Comparison of ENCODE assay signal across 9 cellular contexts in the genomic region with DNA sequence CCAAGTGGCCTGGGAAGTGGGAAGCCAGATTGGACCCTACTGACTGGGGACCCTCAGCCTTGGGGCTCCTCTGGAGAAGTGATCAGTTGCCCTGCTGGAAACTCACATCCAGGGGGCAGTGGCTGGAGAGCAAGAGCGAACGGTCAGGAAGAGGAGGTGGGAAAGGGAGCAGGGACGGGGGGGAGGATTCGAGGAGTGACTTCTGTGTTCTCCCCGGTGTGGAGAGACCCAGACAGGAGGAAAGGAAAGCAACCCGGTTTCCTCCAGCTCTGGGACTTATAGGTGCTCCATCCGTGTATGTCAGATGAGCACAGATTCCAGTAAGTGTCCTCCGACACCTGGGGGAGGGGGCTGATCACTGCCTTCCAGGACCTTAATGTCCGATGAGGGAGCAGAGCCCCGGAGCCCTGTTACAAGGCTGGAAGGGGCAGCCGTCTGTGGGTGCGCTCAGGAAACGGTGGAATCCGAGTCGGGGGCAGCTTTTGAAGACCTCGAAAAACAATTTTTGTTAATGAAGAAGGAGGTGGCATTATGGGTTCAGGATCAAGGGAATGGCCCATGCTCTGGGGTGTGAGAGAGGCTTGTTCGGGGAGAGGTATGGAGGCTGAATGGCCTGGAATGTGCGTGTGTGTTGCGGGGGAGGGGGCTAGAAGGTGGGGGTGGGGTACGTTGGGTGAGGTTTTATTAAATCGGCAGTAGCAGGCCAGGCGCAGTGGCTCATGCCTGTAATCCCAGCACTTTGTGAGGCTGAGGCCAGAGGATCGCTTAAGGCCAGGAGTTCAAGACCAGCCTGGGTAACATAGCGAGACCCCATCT. TPM values are rescaled to one million over a fixed set of nuclear protein-coding genes. Genes with fewer than 3 reads are reported as not detected.
A peak's percentile ranks its signal among the peaks of the same experiment; 100 is the strongest.
DNase-seq lines count a peak whose midpoint lies in the region; ATAC-seq, FAIRE-seq and TF ChIP-seq lines count a peak whose summit lies in the region.
"Had no signal": no experiment of that assay in that cellular context is flagged by ENCODE, and none has a peak within 500 bp of the region (broad histone marks: within the 10 kb centered on the region; RNA-seq: fewer than 3 reads in every experiment).

No MANE protein-coding gene starts in this region.

- H3K27me3 ChIP-seq in esophagus squamous epithelium (peaks cover 0 to 65% (median 11%) of the 10 kb centered on the region in 4 donors), ovary (no peaks in the 10 kb centered on the region), small intestine (ENCODE audit: control insufficient read depth in 2 of 2, insufficient read depth in 2 of 2, low read length in 2 of 2) (peaks cover 17 to 41% of the 10 kb centered on the region in 2 donors)
- H3K27me3 ChIP-seq in effector memory CD4-positive, alpha-beta T cell (replicated peaks; ENCODE audit: control insufficient read depth, insufficient read depth, low read length, poor library complexity, severe bottlenecking) = peaks cover 27% of the 10 kb centered on the region

- no peak for TF ChIP-seq EP300 in ovary (IDR thresholded peaks at IDR 0.05)

- FAIRE-seq in H54 (lab: Jason Lieb, UNC) (no peak), small intestine (lab: Jason Lieb, UNC) (no peak)

- TF ChIP-seq POLR2A in esophagus squamous epithelium (IDR thresholded peaks at IDR 0.05) = no peak
- no peak for TF ChIP-seq POLR2A in ovary (IDR thresholded peaks at IDR 0.05)
- no peak for TF ChIP-seq POLR2A in H54 (IDR thresholded peaks at IDR 0.05; ENCODE audit: low read depth, low read length)

- H3K4me3 ChIP-seq in esophagus squamous epithelium (peak overlapping the region; percentile 50 to 70 (median 63)), ovary (peak overlapping the region; percentile 54), small intestine (ENCODE audit: low read depth in 1 of 2, low read length in 2 of 2) (no peak overlapping the region)
- H3K4me3 ChIP-seq in effector memory CD4-positive, alpha-beta T cell (ENCODE audit: insufficient read depth, low read depth, low read length, poor library complexity, severe bottlenecking) = no peak overlapping the region

- ATAC-seq in GM21723 (IDR thresholded peaks at IDR 0.05; ENCODE audit: unreplicated experiment) = no peak

- DNase-seq in D341Med (ENCODE audit: low spot score) (peak; percentile 39), SK-MEL-5 (ENCODE audit: low read depth, low spot score) (peak; percentile 12), esophagus squamous epithelium (lab: John Stamatoyannopoulos, UW) (no peak), ovary (no peak), H54 (ENCODE audit: insufficient read length, low spot score) (no peak), small intestine (no peak)
- no peak for DNase-seq in effector memory CD4-positive, alpha-beta T cell
- DNase-seq: activated CD4-positive, CD25-positive, alpha-beta regulatory T cell treated with anti-CD3 and anti-CD28 coated beads, Interleukin-2, amount 50 U/mL, for 72 hours had no signal

- H3K36me3 ChIP-seq in esophagus squamous epithelium (no peaks in the 10 kb centered on the region), ovary (no peaks in the 10 kb centered on the region), small intestine (ENCODE audit: control insufficient read depth in 2 of 2, insufficient read depth in 2 of 2, low read length in 2 of 2) (no peaks in the 10 kb centered on the region)
- H3K36me3 ChIP-seq in effector memory CD4-positive, alpha-beta T cell (ENCODE audit: control insufficient read depth, insufficient read depth, low read length) = no peaks in the 10 kb centered on the region

- no peak for TF ChIP-seq CTCF in esophagus squamous epithelium (IDR thresholded peaks at IDR 0.05)
- TF ChIP-seq CTCF in ovary (IDR thresholded peaks at IDR 0.05) = no peak

- peak overlapping the region in 3 of 4 donors; percentile 69 to 76 (median 70) for H3K27ac ChIP-seq in esophagus squamous epithelium
- no peak overlapping the region for H3K27ac ChIP-seq in ovary
- H3K27ac ChIP-seq in effector memory CD4-positive, alpha-beta T cell (ENCODE audit: insufficient read depth, low read length, poor library complexity, severe bottlenecking) = no peak overlapping the region
- H3K27ac ChIP-seq in small intestine (ENCODE audit: low read depth in 1 of 2, low read length in 1 of 2) = no peak overlapping the region

- intact Hi-C loops in esophagus squamous epithelium (cut with DNase I) = loop anchor here (5.0 kb wide), 1 partner anchor 128 kb away; no protein-coding TSS in a partner anchor
- intact Hi-C loops in ovary (cut with DNase I) = no loop called here

- H3K9me3 ChIP-seq in esophagus squamous epithelium (no peaks in the 10 kb centered on the region), ovary (no peaks in the 10 kb centered on the region), small intestine (ENCODE audit: control insufficient read depth, low read depth) (no peaks in the 10 kb centered on the region)
- H3K9me3 ChIP-seq in effector memory CD4-positive, alpha-beta T cell (ENCODE audit: control insufficient read depth, low read length) = no peaks in the 10 kb centered on the region

- H3K4me1 ChIP-seq in esophagus squamous epithelium = peaks cover 9 to 47% (median 16%) of the 10 kb centered on the region in 3 donors
- H3K4me1 ChIP-seq in ovary (ENCODE audit: insufficient read depth) = no peaks in the 10 kb centered on the region
- no peaks in the 10 kb centered on the region for H3K4me1 ChIP-seq in effector memory CD4-positive, alpha-beta T cell (ENCODE audit: control insufficient read depth, insufficient read depth, low read length, poor library complexity, severe bottlenecking)
- H3K4me1 ChIP-seq in small intestine (ENCODE audit: control insufficient read depth in 2 of 2, insufficient read depth in 1 of 2, low read depth in 1 of 2, low read length in 1 of 2) = no peaks in the 10 kb centered on the region

- in situ Hi-C loops in SK-MEL-5 (cut with HindIII; ENCODE audit: low pct_unique_long_range_greater_than_20kb, low sequenced_read_pairs) = no loop called here

- WGBS in esophagus squamous epithelium, 2 donors = 16 to 26% methylated on average over 17 to 24 of the region's 24 CpGs
- 8 to 13% (median 11%) methylated on average over 24 of the region's 24 CpGs for WGBS in ovary, 3 donors
- WGBS in small intestine, 3 donors = 14 to 18% (median 15%) methylated on average over 24 of the region's 24 CpGs

RNA-seq across cellular contexts. Expression of a gene that starts 34.8 kb away (rescaled TPM):
- total RNA-seq in SK-MEL-5 (2014; rRNA removed; shearing (Covaris generic)) = 0.05 TPM in 1 of 2 replicates, not detected in the other
- polyA plus RNA-seq in SK-MEL-5 (2015; cell fraction: cytosol; rRNA removed) = 0.02 and 0.22 TPM in 2 replicates
- 0.09 TPM in 1 of 2 replicates, not detected in the other for polyA plus RNA-seq in SK-MEL-5 (2015; cell fraction: nucleus; rRNA removed)
- total RNA-seq in esophagus squamous epithelium = 10 to 100 TPM; 19.9 to 62.1 (median 27.8) TPM
- 10 to 100 TPM in 1 of 7 donors, 1 to 10 TPM in 6; 1.6 to 10.5 (median 2.6) TPM for total RNA-seq in ovary
- polyA plus RNA-seq in ovary = 1 to 10 TPM; 3.7 to 5.5 TPM
- 10 to 100 TPM in 1 of 3 donors, 1 to 10 TPM in 1, under 1 TPM in 1; 0.67 to 19.3 (median 8.4) TPM for polyA plus RNA-seq in small intestine

RNA-seq across cellular contexts. Expression of a gene that starts 50.2 kb away (rescaled TPM):
- total RNA-seq in SK-MEL-5 (2014; rRNA removed; shearing (Covaris generic)) = 1.3 TPM in 2 replicates
- 0.86 and 1.4 TPM in 2 replicates for polyA plus RNA-seq in SK-MEL-5 (2015; cell fraction: cytosol; rRNA removed)
- 10.3 and 24.5 TPM in 2 replicates for polyA plus RNA-seq in SK-MEL-5 (2015; cell fraction: nucleus; rRNA removed)
- total RNA-seq in esophagus squamous epithelium (10 to 100 TPM; 12.9 to 46.0 (median 18.0) TPM), ovary (10 to 100 TPM; 16.5 to 28.4 (median 19.3) TPM)
- polyA plus RNA-seq in ovary (10 to 100 TPM; 12.5 to 14.8 TPM), small intestine (1 to 10 TPM; 7.5 to 7.6 (median 7.6) TPM)

Comparison
In these comparisons a context has a peak if more than half of its experiments do, and no peak if none do; other contexts are left out.
1. DNase-seq: peak in D341Med (single experiment) and SK-MEL-5 (single experiment); none in esophagus squamous epithelium (single experiment), ovary (0 of 5), effector memory CD4-positive, alpha-beta T cell (0 of 3), H54 (single experiment) and small intestine (single experiment).
2. H3K27ac ChIP-seq: peak in esophagus squamous epithelium (3 of 4); none in ovary (0 of 2), effector memory CD4-positive, alpha-beta T cell (single experiment) and small intestine (0 of 2).
3. H3K4me3 ChIP-seq: peak in esophagus squamous epithelium (4 of 4) and ovary (single experiment); none in effector memory CD4-positive, alpha-beta T cell (single experiment) and small intestine (0 of 2).